ENCODE assay signal across 7 cellular contexts in genomic region chr2:110354294-110355018, GRCh38.
A peak's percentile ranks its signal among the peaks of the same experiment; 100 is the strongest.
DNase-seq lines count a peak whose midpoint lies in the region; ATAC-seq, FAIRE-seq and TF ChIP-seq lines count a peak whose summit lies in the region.
"Not testable (repeated sequence)": the region's sequence is repeated elsewhere in the genome, so short reads cannot be mapped to it uniquely, and the experiment has no call there.

No MANE protein-coding gene starts in this region.

- not testable (repeated sequence) for H3K9me3 Mint-ChIP-seq in WTC11

- DNase-seq in H54 (ENCODE audit: insufficient read length, low spot score); PC-3; WTC11 (ENCODE audit: low spot score); endothelial cell of umbilical vein (ENCODE audit: low read depth, low spot score); keratinocyte (ENCODE audit: low read depth, low spot score); lung (ENCODE audit: low spot score); upper lobe of right lung: not testable (repeated sequence)

- H3K4me1 Mint-ChIP-seq in WTC11 = not testable (repeated sequence)

- FAIRE-seq in H54 (lab: Jason Lieb, UNC) (peak; percentile 100), endothelial cell of umbilical vein (lab: Jason Lieb, UNC) (peak; percentile 84), keratinocyte (lab: Jason Lieb, UNC) (peak; percentile 96)

- H3F3A ChIP-seq in PC-3 (ENCODE audit: low read length, unreplicated experiment) = not testable (repeated sequence)

- not testable (repeated sequence) for H3K27ac ChIP-seq in PC-3 (ENCODE audit: low read length); endothelial cell of umbilical vein (ENCODE audit: insufficient read depth, low read depth, low read length); keratinocyte (ENCODE audit: control insufficient read depth, insufficient read depth, low read length); lung (ENCODE audit: low read depth in 1 of 2, low read length in 1 of 2); upper lobe of right lung

- not testable (repeated sequence) for H3K9me2 ChIP-seq in PC-3 (replicated peaks; ENCODE audit: low read length)

- not testable (repeated sequence) for H3K36me3 ChIP-seq in PC-3 (ENCODE audit: low read depth, low read length); endothelial cell of umbilical vein (ENCODE audit: control insufficient read depth in 2 of 2, extremely low read depth in 1 of 2, insufficient read depth in 2 of 2, low read length in 2 of 2); keratinocyte (ENCODE audit: control insufficient read depth in 2 of 2, extremely low read depth in 1 of 2, insufficient read depth in 2 of 2, low read length in 2 of 2); lung (ENCODE audit: control insufficient read depth in 2 of 2, insufficient read depth in 2 of 2, low read length in 2 of 2); upper lobe of right lung

- not testable (repeated sequence) for H3K27me3 ChIP-seq in PC-3 (ENCODE audit: low read length); endothelial cell of umbilical vein (ENCODE audit: control insufficient read depth in 2 of 2, insufficient read depth in 2 of 2, low read length in 2 of 2); keratinocyte (ENCODE audit: control insufficient read depth, extremely low read depth, insufficient read depth, low read length); lung (ENCODE audit: control insufficient read depth, insufficient read depth); upper lobe of right lung

- H4K20me1 ChIP-seq in PC-3 (ENCODE audit: low read length); endothelial cell of umbilical vein (replicated peaks; ENCODE audit: control insufficient read depth, extremely low read depth, insufficient read depth, low read length); keratinocyte (ENCODE audit: control insufficient read depth, extremely low read depth, insufficient read depth, low read length): not testable (repeated sequence)

- not testable (repeated sequence) for H3K9ac ChIP-seq in PC-3 (ENCODE audit: low read length); endothelial cell of umbilical vein (replicated peaks; ENCODE audit: extremely low read depth, insufficient read depth, low read length); keratinocyte (ENCODE audit: control insufficient read depth, extremely low read depth, insufficient read depth, low read length)

- not testable (repeated sequence) for BruUV-seq in PC-3 (replicated peaks; lab: Mats Ljungman, UMichigan); endothelial cell of umbilical vein (replicated peaks; lab: Mats Ljungman, UMichigan)

- H3K27me3 Mint-ChIP-seq in WTC11 (ENCODE audit: low read depth) = not testable (repeated sequence)

- H3K9me1 ChIP-seq in endothelial cell of umbilical vein (replicated peaks; ENCODE audit: control insufficient read depth, extremely low read depth, insufficient read depth, low read length); keratinocyte (ENCODE audit: control insufficient read depth, extremely low read depth, insufficient read depth, low read length): not testable (repeated sequence)

- WGBS in lung, 2 donors = no CpG with 5 or more reads among the region's 5 CpGs

- H3K79me2 ChIP-seq in PC-3 (ENCODE audit: low read length); endothelial cell of umbilical vein (ENCODE audit: control insufficient read depth, insufficient read depth, low read length); keratinocyte (ENCODE audit: control insufficient read depth, insufficient read depth, low read length): not testable (repeated sequence)

- CTCF ChIA-PET in PC-3 (lab: Charles Lee); WTC11 (lab: Charles Lee); endothelial cell of umbilical vein (lab: Charles Lee): not testable (repeated sequence)

- intact Hi-C loops in PC-3 (cut with micrococcal nuclease); endothelial cell of umbilical vein (cut with micrococcal nuclease); upper lobe of right lung (cut with DNase I): not testable (repeated sequence)

- not testable (repeated sequence) for H3K4me2 ChIP-seq in PC-3 (ENCODE audit: low read length); endothelial cell of umbilical vein (ENCODE audit: insufficient read depth, low read length); keratinocyte (ENCODE audit: control insufficient read depth, extremely low read depth, insufficient read depth, low read depth, low read length)

- ATAC-seq in PC-3 = peak; percentile 95
- ATAC-seq in WTC11 = peak; percentile 67; the same call in 1 of the 2 replicates
- peak; percentile 80 for ATAC-seq in lung (ENCODE audit: insufficient read depth, low FRiP score)
- ATAC-seq in upper lobe of right lung = peak; percentile 86

- TF ChIP-seq CTCF in PC-3 (conservative IDR thresholded peaks at IDR 0.05; ENCODE audit: low read depth, low read length); WTC11 (IDR thresholded peaks at IDR 0.05); endothelial cell of umbilical vein (IDR thresholded peaks at IDR 0.05; ENCODE audit: extremely low read depth in 1 of 2, insufficient read depth in 1 of 2, low read depth in 1 of 2, low read length in 2 of 2); keratinocyte (optimal IDR thresholded peaks at IDR 0.05 in 1 of 3, IDR thresholded peaks at IDR 0.05 in 1 of 3, conservative IDR thresholded peaks at IDR 0.05 in 1 of 3; ENCODE audit: extremely low read depth in 1 of 3, insufficient read depth in 2 of 3, low read length in 3 of 3); lung (IDR thresholded peaks at IDR 0.05; ENCODE audit: control extremely low read depth, extremely low read depth); upper lobe of right lung (IDR thresholded peaks at IDR 0.05): not testable (repeated sequence)

- H3K4me3 Mint-ChIP-seq in WTC11 = not testable (repeated sequence)

- not testable (repeated sequence) for H3K4me1 ChIP-seq in PC-3 (ENCODE audit: insufficient read depth, low read length); endothelial cell of umbilical vein (ENCODE audit: control insufficient read depth, extremely low read depth, insufficient read depth, low read length); keratinocyte (ENCODE audit: control insufficient read depth, extremely low read depth, insufficient read depth, low read length); lung (ENCODE audit: control insufficient read depth in 2 of 2, insufficient read depth in 2 of 2, low read length in 2 of 2); upper lobe of right lung

- not testable (repeated sequence) for TF ChIP-seq POLR2A in H54 (IDR thresholded peaks at IDR 0.05; ENCODE audit: low read depth, low read length); endothelial cell of umbilical vein (IDR thresholded peaks at IDR 0.05; ENCODE audit: low read depth, low read length)

- H3K4me3 ChIP-seq in PC-3 (ENCODE audit: low read length); endothelial cell of umbilical vein (replicated peaks in 1 of 3; ENCODE audit: insufficient read depth in 1 of 3, low read depth in 1 of 3, low read length in 3 of 3); keratinocyte (ENCODE audit: control insufficient read depth in 2 of 3, extremely low read depth in 1 of 3, insufficient read depth in 2 of 3, low read depth in 1 of 3, low read length in 3 of 3); lung; upper lobe of right lung: not testable (repeated sequence)

- H3K9me3 ChIP-seq in PC-3 (ENCODE audit: low read length); endothelial cell of umbilical vein (replicated peaks; ENCODE audit: control insufficient read depth, insufficient read depth, low read length); keratinocyte (ENCODE audit: control insufficient read depth, low read depth, low read length); lung (ENCODE audit: control insufficient read depth in 2 of 2, insufficient read depth in 1 of 2, low read length in 1 of 2); upper lobe of right lung: not testable (repeated sequence)

- H2AFZ ChIP-seq in PC-3 (ENCODE audit: low read length); endothelial cell of umbilical vein (ENCODE audit: low read depth, low read length); keratinocyte (ENCODE audit: control insufficient read depth, low read length): not testable (repeated sequence)

- POLR2A ChIA-PET in PC-3 (lab: Charles Lee; ENCODE audit: unreplicated experiment); WTC11 (lab: Charles Lee); endothelial cell of umbilical vein (lab: Charles Lee): not testable (repeated sequence)

- H3K27ac Mint-ChIP-seq in WTC11 = not testable (repeated sequence)

- not testable (repeated sequence) for H3K36me3 Mint-ChIP-seq in WTC11

- dilution Hi-C loops in endothelial cell of umbilical vein (cut with MboI; ENCODE audit: extremely low pct_ligation_motif_present, low sequenced_read_pairs); keratinocyte (cut with MboI; ENCODE audit: extremely low pct_ligation_motif_present, low sequenced_read_pairs): not testable (repeated sequence)
